In the genomic region with DNA sequence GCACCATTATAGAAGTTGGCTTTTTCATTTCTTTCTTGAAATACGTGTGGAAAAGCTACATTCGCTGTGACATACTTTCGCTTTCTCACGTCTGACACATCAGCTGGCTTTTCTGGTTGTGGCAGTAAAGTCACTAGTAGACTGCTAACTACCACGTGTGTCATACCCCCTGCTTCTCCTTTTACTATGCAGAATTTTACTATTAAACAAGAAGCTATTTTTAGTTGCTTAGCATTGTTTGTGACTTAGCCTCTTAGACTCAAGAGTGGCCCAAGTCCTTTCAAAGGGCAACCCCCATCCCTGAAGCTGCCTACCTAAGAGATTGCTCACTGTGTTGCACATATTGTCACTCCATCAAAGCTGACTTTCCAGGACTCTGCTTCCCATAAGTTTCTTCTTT, we compare ENCODE assay signal across 8 cellular contexts. TPM values are rescaled to one million over a fixed set of nuclear protein-coding genes. Genes with fewer than 3 reads are reported as not detected.
DNase-seq lines count a peak whose midpoint lies in the region; ATAC-seq and TF ChIP-seq lines count a peak whose summit lies in the region.

No MANE protein-coding gene starts in this region.

- intact Hi-C loops in CD14-positive monocyte (cut with micrococcal nuclease) (no loop called here), right lobe of liver (cut with DNase I) (no loop called here)

- DNase-seq in CD14-positive monocyte (ENCODE audit: low spot score) (no peak), right lobe of liver (no peak), anterior cingulate cortex (lab: John Stamatoyannopoulos, UW) (no peak), Ammon's horn (ENCODE audit: low spot score) (no peak)
- peak; percentile 12 for DNase-seq in activated CD8-positive, alpha-beta memory T cell treated with anti-CD3 and anti-CD28 coated beads, Interleukin-2, amount 50 U/mL, for 24 hours (ENCODE audit: extremely low read depth)

- ATAC-seq in GM21360 (IDR thresholded peaks at IDR 0.05; ENCODE audit: unreplicated experiment) (peak; percentile 89), right lobe of liver (peak in 3 of 4 donors; percentile 39 to 45 (median 44)), GM21515 (IDR thresholded peaks at IDR 0.05; ENCODE audit: unreplicated experiment) (no peak)

- H3K79me2 ChIP-seq in KMS-11 (ENCODE audit: insufficient read depth, low read depth): no peaks in the 10 kb centered on the region

- TF ChIP-seq CTCF in CD14-positive monocyte (IDR thresholded peaks at IDR 0.05) (no peak), KMS-11 (conservative IDR thresholded peaks at IDR 0.05; ENCODE audit: low read depth, low read length) (no peak), right lobe of liver (IDR thresholded peaks at IDR 0.05) (no peak)

- H3K36me3 ChIP-seq in KMS-11 (ENCODE audit: insufficient read depth) (no peaks in the 10 kb centered on the region), right lobe of liver (no peaks in the 10 kb centered on the region)

- H3K27me3 ChIP-seq in KMS-11 (ENCODE audit: insufficient read depth, low read depth): no peaks in the 10 kb centered on the region
- no peaks in the 10 kb centered on the region for H3K27me3 ChIP-seq in right lobe of liver

- H3K4me3 Mint-ChIP-seq in CD14-positive monocyte: peak overlapping the region; percentile 37 to 79

- H4K20me1 ChIP-seq in KMS-11 (ENCODE audit: insufficient read depth): no peaks in the 10 kb centered on the region

- H3K4me2 ChIP-seq in KMS-11: peak overlapping the region; percentile 59

- no peak overlapping the region for H3K27ac ChIP-seq in KMS-11
- no peak overlapping the region for H3K27ac ChIP-seq in right lobe of liver

- WGBS in right lobe of liver (ENCODE audit: insufficient coverage, low coverage, low lambda C conversion rate, missing lambda C conversion rate): 23% methylated on average over 5 of the region's 5 CpGs

- H2AFZ ChIP-seq in KMS-11 (ENCODE audit: low read depth): peak overlapping the region; percentile 55

- no peak overlapping the region for H3K9ac ChIP-seq in KMS-11

- TF ChIP-seq POLR2A in right lobe of liver (IDR thresholded peaks at IDR 0.05): no peak

- no peaks in the 10 kb centered on the region for H3K9me3 ChIP-seq in right lobe of liver

- H3K4me3 ChIP-seq in KMS-11 (IDR thresholded peaks at IDR 0.05; ENCODE audit: insufficient read depth, low read depth, low read length) (no peak overlapping the region), right lobe of liver (no peak overlapping the region)

- peaks cover 9% of the 10 kb centered on the region for H3K4me1 Mint-ChIP-seq in CD14-positive monocyte

- H3K9me3 Mint-ChIP-seq in CD14-positive monocyte: peaks cover 0 to 7% (median 3%) of the 10 kb centered on the region in 7 donors

- no peaks in the 10 kb centered on the region for H3K36me3 Mint-ChIP-seq in CD14-positive monocyte

- no peaks in the 10 kb centered on the region for H3K27me3 Mint-ChIP-seq in CD14-positive monocyte (ENCODE audit: low read depth in 3 of 3)

- peaks cover 23% of the 10 kb centered on the region for H3K4me1 ChIP-seq in KMS-11 (ENCODE audit: low read depth, poor library complexity, severe bottlenecking)
- H3K4me1 ChIP-seq in right lobe of liver: no peaks in the 10 kb centered on the region

- H3K27ac Mint-ChIP-seq in CD14-positive monocyte: peak overlapping the region in 1 of 7 donors; percentile 15

RNA-seq across cellular contexts. Expression of a gene that starts 2.1 kb away (rescaled TPM):
- not detected for polyA plus RNA-seq in CD14-positive monocyte
- total RNA-seq in right lobe of liver: not detected
